In genomic region chr7:105157278-105157677, GRCh38 we compare ENCODE assay signal across 9 cellular contexts.
"Had no signal": no experiment of that assay in that cellular context is flagged by ENCODE, and none has a peak within 500 bp of the region (broad histone marks: within the 10 kb centered on the region; RNA-seq: fewer than 3 reads in every experiment).

No MANE protein-coding gene starts in this region.

- ATAC-seq: foreskin keratinocyte, left lobe of liver, T-cell had no signal

- H3K9me3 Mint-ChIP-seq: nephron progenitor cell, T-cell had no signal

- H3K4me1 Mint-ChIP-seq: nephron progenitor cell had no signal

- H3K4me3 Mint-ChIP-seq: nephron progenitor cell, T-cell had no signal

- H3K4me3 ChIP-seq: ascending aorta, upper lobe of left lung had no signal

- H3K27me3 ChIP-seq: ascending aorta, foreskin keratinocyte, upper lobe of left lung had no signal

- H3K27ac ChIP-seq: ascending aorta, foreskin keratinocyte, upper lobe of left lung, WERI-Rb-1 had no signal

- DNase-seq: activated CD4-positive, alpha-beta T cell treated with anti-CD3 and anti-CD28 coated beads for 4 hours; foreskin keratinocyte; head of caudate nucleus; nephron progenitor cell; T-cell; upper lobe of left lung; WERI-Rb-1 had no signal

- H3K27me3 Mint-ChIP-seq: T-cell had no signal

- H3K27ac Mint-ChIP-seq: nephron progenitor cell had no signal
